In genomic region chrX:136711147-136711546, GRCh38 we compare ENCODE assay signal across 8 cellular contexts.
DNase-seq lines count a peak whose midpoint lies in the region; ATAC-seq and TF ChIP-seq lines count a peak whose summit lies in the region.

No MANE protein-coding gene starts in this region.

- H3K4me1 Mint-ChIP-seq in CD4-positive, alpha-beta T cell (ENCODE audit: low read depth) = peaks cover 50% of the 10 kb centered on the region
- H3K4me1 Mint-ChIP-seq in effector memory CD8-positive, alpha-beta T cell (ENCODE audit: low read depth in 2 of 2) = peaks cover 10% of the 10 kb centered on the region in 2 donors
- peaks cover 7 to 12% of the 10 kb centered on the region in 2 donors for H3K4me1 Mint-ChIP-seq in natural killer cell

- ATAC-seq in CD4-positive, alpha-beta T cell (ENCODE audit: poor library complexity) = no peak
- ATAC-seq in GM19463 (IDR thresholded peaks at IDR 0.05; ENCODE audit: unreplicated experiment) (peak; percentile 29), natural killer cell (no peak), GM21515 (IDR thresholded peaks at IDR 0.05; ENCODE audit: unreplicated experiment) (no peak), HG03045 (IDR thresholded peaks at IDR 0.05; ENCODE audit: unreplicated experiment) (no peak), HG02885 (IDR thresholded peaks at IDR 0.05; ENCODE audit: poor library complexity, unreplicated experiment) (no peak)
- ATAC-seq in effector memory CD8-positive, alpha-beta T cell (replicated peaks) = no peak

- no peaks in the 10 kb centered on the region for H3K27me3 ChIP-seq in CD4-positive, alpha-beta T cell (ENCODE audit: control insufficient read depth, insufficient read depth, low read length)
- no peaks in the 10 kb centered on the region for H3K27me3 ChIP-seq in SJCRH30

- POLR2A ChIA-PET in CD4-positive, alpha-beta T cell (lab: Charles Lee) = no interaction called here

- peak overlapping the region; percentile 96 for H3K27ac Mint-ChIP-seq in CD4-positive, alpha-beta T cell
- peak overlapping the region; percentile 61 to 85 for H3K27ac Mint-ChIP-seq in effector memory CD8-positive, alpha-beta T cell
- peak overlapping the region; percentile 55 to 80 for H3K27ac Mint-ChIP-seq in natural killer cell

- H3K27me3 Mint-ChIP-seq in CD4-positive, alpha-beta T cell = no peaks in the 10 kb centered on the region
- H3K27me3 Mint-ChIP-seq in effector memory CD8-positive, alpha-beta T cell = no peaks in the 10 kb centered on the region
- no peaks in the 10 kb centered on the region for H3K27me3 Mint-ChIP-seq in natural killer cell (ENCODE audit: low read depth in 2 of 2)

- peak in 1 of 10 experiments; percentile 8 for DNase-seq in CD4-positive, alpha-beta T cell
- DNase-seq in SJCRH30 (peak; percentile 17 to 49), natural killer cell (no peak)
- DNase-seq in effector memory CD8-positive, alpha-beta T cell = no peak

- H3K9me3 ChIP-seq in CD4-positive, alpha-beta T cell (ENCODE audit: control insufficient read depth, low read length) = no peaks in the 10 kb centered on the region
- H3K9me3 ChIP-seq in SJCRH30 (replicated peaks) = no peaks in the 10 kb centered on the region

- H3K27ac ChIP-seq in CD4-positive, alpha-beta T cell (ENCODE audit: low read depth, low read length) = no peak overlapping the region
- H3K27ac ChIP-seq in SJCRH30 = no peak overlapping the region

- H3K36me3 ChIP-seq in SJCRH30 = no peaks in the 10 kb centered on the region

- no peak for TF ChIP-seq CTCF in CD4-positive, alpha-beta T cell (IDR thresholded peaks at IDR 0.05)
- TF ChIP-seq CTCF in natural killer cell (IDR thresholded peaks at IDR 0.05) = no peak

- H3K4me3 Mint-ChIP-seq in CD4-positive, alpha-beta T cell = no peak overlapping the region
- H3K4me3 Mint-ChIP-seq in effector memory CD8-positive, alpha-beta T cell = no peak overlapping the region
- no peak overlapping the region for H3K4me3 Mint-ChIP-seq in natural killer cell

- intact Hi-C loops in CD4-positive, alpha-beta T cell (cut with DNase I, micrococcal nuclease) = loop anchor here (2.0 to 10.0 kb wide), 3 partner anchors 54 to 216 kb away; no protein-coding TSS in a partner anchor
- intact Hi-C loops in natural killer cell (cut with micrococcal nuclease) = loop anchor here (1.0 kb wide), 1 partner anchor 214 kb away; no protein-coding TSS in a partner anchor

- peaks cover 57% of the 10 kb centered on the region for H3K36me3 Mint-ChIP-seq in CD4-positive, alpha-beta T cell (ENCODE audit: low read depth)
- H3K36me3 Mint-ChIP-seq in effector memory CD8-positive, alpha-beta T cell (ENCODE audit: insufficient read depth) = peaks cover 21% of the 10 kb centered on the region
- no peaks in the 10 kb centered on the region for H3K36me3 Mint-ChIP-seq in natural killer cell

- no peak overlapping the region for H3K4me3 ChIP-seq in SJCRH30

- no peaks in the 10 kb centered on the region for H3K4me1 ChIP-seq in SJCRH30

- no peaks in the 10 kb centered on the region for H3K9me3 Mint-ChIP-seq in CD4-positive, alpha-beta T cell
- H3K9me3 Mint-ChIP-seq in effector memory CD8-positive, alpha-beta T cell = no peaks in the 10 kb centered on the region
- no peaks in the 10 kb centered on the region for H3K9me3 Mint-ChIP-seq in natural killer cell

- CTCF ChIA-PET in CD4-positive, alpha-beta T cell (lab: Charles Lee) = interaction anchor here (0.6 to 2.2 kb wide), 8 partner anchors 11 to 341 kb away, joined by 3 to 5 read pairs (median 4); no protein-coding TSS in a partner anchor

Comparison
In these comparisons a context has a peak if more than half of its experiments do, and no peak if none do; other contexts are left out.
1. DNase-seq: peak in SJCRH30 (2 of 2); none in effector memory CD8-positive, alpha-beta T cell (0 of 3) and natural killer cell (single experiment).
2. Peak in every context shown above with its lines, with median percentiles within 50 percentile points of each other: H3K27ac Mint-ChIP-seq.